8 cellular contexts compared by ENCODE assay signal in genomic region chr6:159691133-159691962, GRCh38. TPM values are rescaled to one million over a fixed set of nuclear protein-coding genes. Genes with fewer than 3 reads are reported as not detected.
A peak's percentile ranks its signal among the peaks of the same experiment; 100 is the strongest.
DNase-seq lines count a peak whose midpoint lies in the region; ATAC-seq, FAIRE-seq and TF ChIP-seq lines count a peak whose summit lies in the region.

No MANE protein-coding gene starts in this region.

- no peaks in the 10 kb centered on the region for H3K27me3 ChIP-seq in HAP-1 (ENCODE audit: low read depth)
- no peaks in the 10 kb centered on the region for H3K27me3 ChIP-seq in NT2/D1 (ENCODE audit: insufficient read depth, insufficient read length)
- no peaks in the 10 kb centered on the region for H3K27me3 ChIP-seq in kidney epithelial cell (ENCODE audit: control insufficient read depth, insufficient read depth, low read length)

- H3K4me3 Mint-ChIP-seq in stimulated activated memory B cell treated with anti-CD40 and anti-IgM and Interleukin-4, amounts not matched to agents 10 μg/mL and 1 μg/mL and 100 μg/mL, for 72 hours: peak overlapping the region; percentile 91

- H3K27ac Mint-ChIP-seq in stimulated activated memory B cell treated with anti-CD40 and anti-IgM and Interleukin-4, amounts not matched to agents 10 μg/mL and 1 μg/mL and 100 μg/mL, for 72 hours: no peak overlapping the region

- H3K36me3 ChIP-seq in HAP-1 (replicated peaks) (peaks cover 19% of the 10 kb centered on the region), NT2/D1 (ENCODE audit: insufficient read depth, insufficient read length, low read length) (peaks cover 24% of the 10 kb centered on the region), kidney epithelial cell (ENCODE audit: control insufficient read depth, insufficient read depth, low read length) (no peaks in the 10 kb centered on the region)

- H3K4me1 Mint-ChIP-seq in stimulated activated memory B cell treated with anti-CD40 and anti-IgM and Interleukin-4, amounts not matched to agents 10 μg/mL and 1 μg/mL and 100 μg/mL, for 72 hours: peaks cover 50% of the 10 kb centered on the region

- H3K4me1 ChIP-seq in HAP-1 (peaks cover 10% of the 10 kb centered on the region), NT2/D1 (ENCODE audit: insufficient read depth, insufficient read length) (peaks cover 7% of the 10 kb centered on the region)

- H3K9me3 ChIP-seq in HAP-1 (no peaks in the 10 kb centered on the region), NT2/D1 (ENCODE audit: insufficient read depth, low read length) (no peaks in the 10 kb centered on the region)

- ATAC-seq in stimulated activated memory B cell treated with anti-CD40 and anti-IgM and Interleukin-4, amounts not matched to agents 10 μg/mL and 1 μg/mL and 100 μg/mL, for 72 hours: no peak
- ATAC-seq in GM18511 (IDR thresholded peaks at IDR 0.05; ENCODE audit: unreplicated experiment) (no peak), HG03442 (IDR thresholded peaks at IDR 0.05; ENCODE audit: unreplicated experiment) (no peak)

- H3K9ac ChIP-seq in NT2/D1 (ENCODE audit: insufficient read length, low read depth): peak overlapping the region; percentile 21

- peaks cover 29% of the 10 kb centered on the region for H3K36me3 Mint-ChIP-seq in stimulated activated memory B cell treated with anti-CD40 and anti-IgM and Interleukin-4, amounts not matched to agents 10 μg/mL and 1 μg/mL and 100 μg/mL, for 72 hours

- H3K27me3 Mint-ChIP-seq in stimulated activated memory B cell treated with anti-CD40 and anti-IgM and Interleukin-4, amounts not matched to agents 10 μg/mL and 1 μg/mL and 100 μg/mL, for 72 hours: no peaks in the 10 kb centered on the region

- H3K9me3 Mint-ChIP-seq in stimulated activated memory B cell treated with anti-CD40 and anti-IgM and Interleukin-4, amounts not matched to agents 10 μg/mL and 1 μg/mL and 100 μg/mL, for 72 hours: no peaks in the 10 kb centered on the region

- DNase-seq in D721Med (ENCODE audit: insufficient read length, low spot score): no peak
- peak in 1 of 2 experiments; percentile 59 for DNase-seq in HAP-1 (ENCODE audit: low spot score in 2 of 2)
- no peak for DNase-seq in NT2/D1 (ENCODE audit: low read depth, low spot score)
- DNase-seq in T47D (ENCODE audit: low read depth in 1 of 2, low spot score in 1 of 2): peak; percentile 4 to 66
- peak; percentile 60 for DNase-seq in kidney epithelial cell (ENCODE audit: low read depth)

- peak overlapping the region; percentile 67 for H3K4me3 ChIP-seq in HAP-1
- peak overlapping the region; percentile 87 for H3K4me3 ChIP-seq in NT2/D1 (ENCODE audit: insufficient read length, low read depth)
- peak overlapping the region; percentile 82 for H3K4me3 ChIP-seq in kidney epithelial cell (ENCODE audit: low read depth, low read length)

- FAIRE-seq in D721Med (lab: Jason Lieb, UNC): peak; percentile 53

- TF ChIP-seq CTCF in D721Med (IDR thresholded peaks at IDR 0.05; ENCODE audit: insufficient read depth, missing control alignments) (peak; percentile 82), kidney epithelial cell (IDR thresholded peaks at IDR 0.05; ENCODE audit: insufficient read depth, low read length, poor library complexity, severe bottlenecking) (peak; percentile 61)

- in situ Hi-C loops in HAP-1 (cut with MboI; ENCODE audit: low sequenced_read_pairs) (no loop called here), T47D (cut with HindIII; ENCODE audit: low pct_unique_long_range_greater_than_20kb, low sequenced_read_pairs) (no loop called here)

RNA-seq across cellular contexts. Expression of gene SOD2, which starts 1.7 kb away (rescaled TPM):
- total RNA-seq in kidney epithelial cell: 482 and 495 TPM in 2 replicates

RNA-seq across cellular contexts. Expression of gene WTAP, which starts 36.0 kb away (rescaled TPM):
- total RNA-seq in kidney epithelial cell: 86.9 and 88.3 TPM in 2 replicates

Comparison
In these comparisons a context has a peak if more than half of its experiments do, and no peak if none do; other contexts are left out.
1. DNase-seq: peak in T47D (2 of 2) and kidney epithelial cell (single experiment); none in D721Med (single experiment) and NT2/D1 (single experiment).
2. Peak in every context shown above with its lines, with median percentiles within 50 percentile points of each other: H3K4me3 ChIP-seq.